In genomic region chr6:151807513-151808330, GRCh38 we compare ENCODE assay signal across 8 cellular contexts. TPM values are rescaled to one million over a fixed set of nuclear protein-coding genes. Genes with fewer than 3 reads are reported as not detected.
DNase-seq lines count a peak whose midpoint lies in the region; ATAC-seq and TF ChIP-seq lines count a peak whose summit lies in the region.

ESR1 (plus strand) TSS chr6:151807682; CDS start chr6:151807913, 231 bp downstream.

- no peaks in the 10 kb centered on the region for H3K9me3 ChIP-seq in smooth muscle cell (replicated peaks; ENCODE audit: low read depth)

- no peaks in the 10 kb centered on the region for H4K20me1 ChIP-seq in smooth muscle cell (ENCODE audit: low read depth)

- CTCF ChIA-PET in activated CD4-positive, alpha-beta T cell treated with anti-CD3 and anti-CD28 coated beads, Interleukin-2, amount 10 ng/mL, durations not matched to agents 7 days and 5 days (lab: Charles Lee): no interaction called here

- H2AFZ ChIP-seq in smooth muscle cell (ENCODE audit: low read depth): peak within 1 kb of the TSS; percentile 71

- no peak for DNase-seq in activated CD4-positive, alpha-beta T cell treated with anti-CD3 and anti-CD28 coated beads, Interleukin-2, amount 10 ng/mL, durations not matched to agents 7 days and 5 days
- no peak for DNase-seq in activated CD4-positive, alpha-beta T cell treated with anti-CD3 and anti-CD28 coated beads, Interleukin-2, amount 50 U/mL, for 1 hour
- DNase-seq in activated naive CD8-positive, alpha-beta T cell treated with anti-CD3 and anti-CD28 coated beads for 36 hours: peak; percentile 10
- DNase-seq in iPS DF 19.7 (ENCODE audit: low read depth, low spot score) (peak; percentile 54), smooth muscle cell (lab: John Stamatoyannopoulos, UW; ENCODE audit: unreplicated experiment) (no peak), NCI-H446 (lab: John Stamatoyannopoulos, UW) (no peak), NCI-H2227 treated with DMSO at 0.1 percent for 48 hours (lab: John Stamatoyannopoulos, UW) (no peak)

- H3K4me1 ChIP-seq in smooth muscle cell (ENCODE audit: low read depth): peaks cover 19% of the 10 kb centered on the region

- H3K4me3 Mint-ChIP-seq in activated CD4-positive, alpha-beta T cell treated with anti-CD3 and anti-CD28 coated beads, Interleukin-2, amount 10 ng/mL, durations not matched to agents 7 days and 5 days: peak within 1 kb of the TSS; percentile 56
- peak within 1 kb of the TSS; percentile 62 for H3K4me3 Mint-ChIP-seq in activated naive CD8-positive, alpha-beta T cell treated with anti-CD3 and anti-CD28 coated beads for 36 hours

- no peaks in the 10 kb centered on the region for H3K36me3 Mint-ChIP-seq in activated CD4-positive, alpha-beta T cell treated with anti-CD3 and anti-CD28 coated beads, Interleukin-2, amount 10 ng/mL, durations not matched to agents 7 days and 5 days (ENCODE audit: low read depth)
- no peaks in the 10 kb centered on the region for H3K36me3 Mint-ChIP-seq in activated naive CD8-positive, alpha-beta T cell treated with anti-CD3 and anti-CD28 coated beads for 36 hours

- H3K79me2 ChIP-seq in smooth muscle cell (ENCODE audit: low read depth): no peaks in the 10 kb centered on the region

- peaks cover 99% of the 10 kb centered on the region for H3K27me3 ChIP-seq in smooth muscle cell (ENCODE audit: low read depth)

- 1% methylated on average over 66 of the region's 67 CpGs for WGBS in smooth muscle cell (ENCODE audit: low lambda C conversion rate)

- no peak for TF ChIP-seq CTCF in smooth muscle cell (IDR thresholded peaks at IDR 0.05; ENCODE audit: borderline replicate concordance, insufficient read depth, poor library complexity, severe bottlenecking)

- no peaks in the 10 kb centered on the region for H3K9me3 Mint-ChIP-seq in activated CD4-positive, alpha-beta T cell treated with anti-CD3 and anti-CD28 coated beads, Interleukin-2, amount 10 ng/mL, durations not matched to agents 7 days and 5 days
- H3K9me3 Mint-ChIP-seq in activated naive CD8-positive, alpha-beta T cell treated with anti-CD3 and anti-CD28 coated beads for 36 hours: no peaks in the 10 kb centered on the region

- POLR2A ChIA-PET in activated CD4-positive, alpha-beta T cell treated with anti-CD3 and anti-CD28 coated beads, Interleukin-2, amount 10 ng/mL, durations not matched to agents 7 days and 5 days (lab: Charles Lee): no interaction called here

- H3K9ac ChIP-seq in smooth muscle cell (ENCODE audit: low read depth): no peak within 1 kb of the TSS

- peaks cover 11% of the 10 kb centered on the region for H3K4me1 Mint-ChIP-seq in activated CD4-positive, alpha-beta T cell treated with anti-CD3 and anti-CD28 coated beads, Interleukin-2, amount 10 ng/mL, durations not matched to agents 7 days and 5 days
- H3K4me1 Mint-ChIP-seq in activated naive CD8-positive, alpha-beta T cell treated with anti-CD3 and anti-CD28 coated beads for 36 hours: peaks cover 13% of the 10 kb centered on the region

- H3K4me3 ChIP-seq in smooth muscle cell: peak within 1 kb of the TSS; percentile 44

- no peak for ATAC-seq in GM21825 (IDR thresholded peaks at IDR 0.05; ENCODE audit: unreplicated experiment)

- H3K36me3 ChIP-seq in smooth muscle cell (ENCODE audit: low read depth): no peaks in the 10 kb centered on the region

- H3K27ac ChIP-seq in smooth muscle cell (ENCODE audit: low read depth): no peak within 1 kb of the TSS

- peaks cover 67% of the 10 kb centered on the region for H3K27me3 Mint-ChIP-seq in activated CD4-positive, alpha-beta T cell treated with anti-CD3 and anti-CD28 coated beads, Interleukin-2, amount 10 ng/mL, durations not matched to agents 7 days and 5 days
- H3K27me3 Mint-ChIP-seq in activated naive CD8-positive, alpha-beta T cell treated with anti-CD3 and anti-CD28 coated beads for 36 hours: peaks cover 72% of the 10 kb centered on the region

- no peak within 1 kb of the TSS for H3K27ac Mint-ChIP-seq in activated CD4-positive, alpha-beta T cell treated with anti-CD3 and anti-CD28 coated beads, Interleukin-2, amount 10 ng/mL, durations not matched to agents 7 days and 5 days
- no peak within 1 kb of the TSS for H3K27ac Mint-ChIP-seq in activated naive CD8-positive, alpha-beta T cell treated with anti-CD3 and anti-CD28 coated beads for 36 hours

- peak within 1 kb of the TSS; percentile 88 for H3K4me2 ChIP-seq in smooth muscle cell

- no peaks in the 10 kb centered on the region for H3F3A ChIP-seq in smooth muscle cell (ENCODE audit: low read depth)

RNA-seq across cellular contexts. Expression of gene ESR1, which starts in this region (rescaled TPM):
- 1 to 10 TPM in 1 of 2 experiments, under 1 TPM in 1; 1.00 to 2.2 TPM for total RNA-seq in activated CD4-positive, alpha-beta T cell treated with anti-CD3 and anti-CD28 coated beads, Interleukin-2, amount 10 ng/mL, durations not matched to agents 7 days and 5 days
- 1 to 10 TPM in 1 of 2 experiments, under 1 TPM in 1; 0.45 to 1.1 TPM for total RNA-seq in activated naive CD8-positive, alpha-beta T cell treated with anti-CD3 and anti-CD28 coated beads for 36 hours
- total RNA-seq in smooth muscle cell: 0.04 TPM in 1 of 2 replicates, not detected in the other
- 0.16 TPM in 1 of 2 replicates, not detected in the other for polyA plus RNA-seq in smooth muscle cell

Comparison
In these comparisons a context has a peak if more than half of its experiments do, and no peak if none do; other contexts are left out.
1. DNase-seq: peak in activated naive CD8-positive, alpha-beta T cell treated with anti-CD3 and anti-CD28 coated beads for 36 hours (single experiment) and iPS DF 19.7 (single experiment); none in activated CD4-positive, alpha-beta T cell treated with anti-CD3 and anti-CD28 coated beads, Interleukin-2, amount 10 ng/mL, durations not matched to agents 7 days and 5 days (single experiment), activated CD4-positive, alpha-beta T cell treated with anti-CD3 and anti-CD28 coated beads, Interleukin-2, amount 50 U/mL, for 1 hour (single experiment), smooth muscle cell (single experiment), NCI-H446 (0 of 2) and NCI-H2227 treated with DMSO at 0.1 percent for 48 hours (single experiment).